ENCODE assay signal across 28 cellular contexts in genomic region chr14:33454707-33455106, GRCh38.
"Had no signal": no experiment of that assay in that cellular context is flagged by ENCODE, and none has a peak within 500 bp of the region (broad histone marks: within the 10 kb centered on the region; RNA-seq: fewer than 3 reads in every experiment).

No MANE protein-coding gene starts in this region.

- H3K4me1 ChIP-seq: body of pancreas, parathyroid adenoma, spleen, testis had no signal

- H3K9ac ChIP-seq: parathyroid adenoma had no signal

- H3K27ac Mint-ChIP-seq: activated CD4-positive, alpha-beta memory T cell treated with anti-CD3 and anti-CD28 coated beads for 36 hours; activated CD4-positive, alpha-beta T cell treated with anti-CD3 and anti-CD28 coated beads, Interleukin-2, amount 10 ng/mL, durations not matched to agents 24 days and 14 days; activated naive CD8-positive, alpha-beta T cell; memory B cell; naive thymus-derived CD8-positive, alpha-beta T cell had no signal

- H2AFZ ChIP-seq: parathyroid adenoma had no signal

- H3K9me3 ChIP-seq: adrenal gland, body of pancreas, esophagus squamous epithelium, heart right ventricle, right atrium auricular region, spleen, testis, transverse colon had no signal

- H3K9me3 Mint-ChIP-seq: activated CD4-positive, alpha-beta memory T cell treated with anti-CD3 and anti-CD28 coated beads for 36 hours; memory B cell; naive thymus-derived CD8-positive, alpha-beta T cell; neural crest cell had no signal

- H3K79me2 ChIP-seq: parathyroid adenoma had no signal

- H3K36me3 Mint-ChIP-seq: activated CD4-positive, alpha-beta memory T cell treated with anti-CD3 and anti-CD28 coated beads for 36 hours; activated naive CD8-positive, alpha-beta T cell; memory B cell; naive thymus-derived CD8-positive, alpha-beta T cell had no signal

- H3K36me3 ChIP-seq: adrenal gland, esophagus squamous epithelium, heart right ventricle, right atrium auricular region, spleen, transverse colon, WERI-Rb-1 had no signal

- FAIRE-seq: endometrium had no signal

- H3K4me3 Mint-ChIP-seq: activated CD4-positive, alpha-beta memory T cell treated with anti-CD3 and anti-CD28 coated beads for 36 hours; activated CD4-positive, alpha-beta T cell treated with anti-CD3 and anti-CD28 coated beads, Interleukin-2, amount 10 ng/mL, durations not matched to agents 24 days and 14 days; activated naive CD8-positive, alpha-beta T cell; memory B cell; naive thymus-derived CD8-positive, alpha-beta T cell; neural crest cell had no signal

- H3K27ac ChIP-seq: adrenal gland, body of pancreas, epithelial cell of prostate, esophagus squamous epithelium, heart right ventricle, parathyroid adenoma, right atrium auricular region, testis, WERI-Rb-1 had no signal

- H3K27me3 Mint-ChIP-seq: activated CD4-positive, alpha-beta memory T cell treated with anti-CD3 and anti-CD28 coated beads for 36 hours; activated CD4-positive, alpha-beta T cell treated with anti-CD3 and anti-CD28 coated beads, Interleukin-2, amount 10 ng/mL, durations not matched to agents 24 days and 14 days; activated naive CD8-positive, alpha-beta T cell; memory B cell; naive thymus-derived CD8-positive, alpha-beta T cell had no signal

- H3K4me1 Mint-ChIP-seq: memory B cell had no signal

- H3K4me3 ChIP-seq: body of pancreas, esophagus squamous epithelium, heart right ventricle, right atrium auricular region, spleen, testis had no signal

- ATAC-seq: body of pancreas; heart right ventricle; naive thymus-derived CD8-positive, alpha-beta T cell had no signal

- DNase-seq: activated CD4-positive, alpha-beta memory T cell treated with anti-CD3 and anti-CD28 coated beads for 36 hours; activated CD4-positive, alpha-beta T cell treated with anti-CD3 and anti-CD28 coated beads, Interleukin-2, amount 10 ng/mL, durations not matched to agents 24 days and 14 days; activated CD4-positive, CD25-positive, alpha-beta regulatory T cell treated with anti-CD3 and anti-CD28 coated beads, Interleukin-2, amount 50 U/mL, for 72 hours; activated CD8-positive, alpha-beta memory T cell treated with anti-CD3 and anti-CD28 coated beads, Interleukin-2, amount 50 U/mL, for 4 hours; activated T-cell treated with anti-CD3 and anti-CD28 coated beads, Interleukin-2, amount 50 U/mL, for 1 hour; adrenal gland; aorta; body of pancreas; dermis blood vessel endothelial cell; effector CD4-positive, alpha-beta T cell; esophagus squamous epithelium; foreskin melanocyte; heart right ventricle; naive thymus-derived CD8-positive, alpha-beta T cell; occipital lobe; spleen; stimulated activated naive CD4-positive, alpha-beta T cell treated with Interleukin-2 at 50 U/mL for 16 hours; T1000; testis; transverse colon; WERI-Rb-1 had no signal

- H3K27me3 ChIP-seq: adrenal gland, body of pancreas, esophagus squamous epithelium, heart right ventricle, right atrium auricular region, spleen, testis, transverse colon had no signal
